12 cellular contexts compared by ENCODE assay signal in the genomic region with DNA sequence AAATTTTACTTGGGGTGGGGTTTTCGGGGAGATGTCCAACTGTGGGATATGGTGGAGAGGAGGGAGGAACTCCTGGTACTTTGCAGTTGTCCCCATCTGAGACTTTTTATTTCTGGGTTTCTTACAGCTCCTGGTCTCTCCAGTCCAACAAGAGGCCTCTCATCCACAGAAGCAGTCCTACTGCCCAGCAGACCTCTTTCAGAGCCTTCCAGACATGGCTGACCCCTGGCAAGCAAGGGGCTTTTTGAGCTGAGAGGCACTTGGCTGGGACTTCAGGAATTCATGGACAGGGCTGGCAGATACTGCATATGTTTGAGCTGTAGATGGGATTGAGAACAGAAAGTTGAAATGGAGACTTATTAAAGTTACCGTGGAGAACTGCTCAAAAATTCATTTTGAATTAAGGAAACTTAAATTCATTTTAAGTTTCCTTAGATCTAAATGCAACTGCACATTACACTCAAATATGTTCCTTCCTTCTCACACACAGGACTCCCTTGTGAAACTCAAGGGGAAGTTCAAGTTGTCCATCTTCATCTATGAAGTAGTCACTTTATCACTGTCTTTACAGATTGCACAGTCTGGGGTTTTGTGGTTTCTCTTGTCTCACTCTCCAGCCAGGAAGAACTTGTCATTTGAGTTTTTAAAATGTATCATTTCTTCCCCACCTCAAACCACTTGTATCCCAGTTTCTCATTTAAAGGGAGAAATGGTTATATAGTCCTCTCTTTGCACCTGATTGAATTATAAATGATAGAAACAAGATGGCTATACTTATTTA. TPM values are rescaled to one million over a fixed set of nuclear protein-coding genes. Genes with fewer than 3 reads are reported as not detected.
A peak's percentile ranks its signal among the peaks of the same experiment; 100 is the strongest.
DNase-seq lines count a peak whose midpoint lies in the region; ATAC-seq and TF ChIP-seq lines count a peak whose summit lies in the region.
"Had no signal": no experiment of that assay in that cellular context is flagged by ENCODE, and none has a peak within 500 bp of the region (broad histone marks: within the 10 kb centered on the region; RNA-seq: fewer than 3 reads in every experiment).

No MANE protein-coding gene starts in this region.

- CTCF ChIA-PET in naive thymus-derived CD4-positive, alpha-beta T cell (lab: Charles Lee) = interaction anchor here (0.6 to 2.8 kb wide), 2 partner anchors 35 to 57 kb away, joined by 3 to 12 read pairs; no protein-coding TSS in a partner anchor

- H3K9me3 ChIP-seq in BLaER1 treated with 17β-estradiol and CSF1 and Interleukin-3, amounts not matched to agents 10 nM and 100 nM (replicated peaks in 1 of 11) = no peaks in the 10 kb centered on the region
- no peaks in the 10 kb centered on the region for H3K9me3 ChIP-seq in KOPT-K1 (ENCODE audit: insufficient read depth, low read length, poor library complexity, severe bottlenecking)
- no peaks in the 10 kb centered on the region for H3K9me3 ChIP-seq in naive thymus-derived CD4-positive, alpha-beta T cell (ENCODE audit: control insufficient read depth in 2 of 3, low read length in 3 of 3)
- no peaks in the 10 kb centered on the region for H3K9me3 ChIP-seq in sigmoid colon

- peak overlapping the region; percentile 65 to 74 for H3K27ac Mint-ChIP-seq in activated naive CD4-positive, alpha-beta T cell treated with anti-CD3 and anti-CD28 coated beads, Interleukin-2, amount 50 U/mL, for 72 hours
- H3K27ac Mint-ChIP-seq in naive thymus-derived CD4-positive, alpha-beta T cell = peak overlapping the region in 8 of 9 donors; percentile 4 to 82 (median 64)

- TF ChIP-seq CTCF in sigmoid colon (IDR thresholded peaks at IDR 0.05) = no peak

- no peaks in the 10 kb centered on the region for H3K36me3 ChIP-seq in BLaER1 treated with 17β-estradiol and CSF1 and Interleukin-3, amounts not matched to agents 10 nM and 100 nM
- H3K36me3 ChIP-seq in KOPT-K1 (ENCODE audit: insufficient read depth, low read length) (no peaks in the 10 kb centered on the region; the same call in 1 of the 2 replicates), sigmoid colon (no peaks in the 10 kb centered on the region)
- H3K36me3 ChIP-seq in naive thymus-derived CD4-positive, alpha-beta T cell (ENCODE audit: control insufficient read depth in 2 of 3, insufficient read depth in 3 of 3, low read length in 3 of 3) = no peaks in the 10 kb centered on the region

- no peak for DNase-seq in activated naive CD4-positive, alpha-beta T cell treated with anti-CD3 and anti-CD28 coated beads, Interleukin-2, amount 50 U/mL, for 72 hours (ENCODE audit: low spot score in 2 of 2)
- peak in 1 of 9 donors; percentile 17 for DNase-seq in naive thymus-derived CD4-positive, alpha-beta T cell
- DNase-seq in kidney glomerular epithelial cell (lab: John Stamatoyannopoulos, UW) (no peak), NCI-H2196 (lab: John Stamatoyannopoulos, UW; ENCODE audit: unreplicated experiment) (no peak), sigmoid colon (no peak)
- DNase-seq: activated CD4-positive, CD25-positive, alpha-beta regulatory T cell; effector memory CD4-positive, alpha-beta T cell; NCI-H1417 had no signal

- H3K4me3 Mint-ChIP-seq in naive thymus-derived CD4-positive, alpha-beta T cell = peak overlapping the region in 6 of 10 donors; percentile 3 to 67 (median 30)

- peak; percentile 96 to 98 for ATAC-seq in activated naive CD4-positive, alpha-beta T cell treated with anti-CD3 and anti-CD28 coated beads, Interleukin-2, amount 50 U/mL, for 72 hours
- ATAC-seq in naive thymus-derived CD4-positive, alpha-beta T cell = peak; percentile 77
- no peak for ATAC-seq in HG02870 (IDR thresholded peaks at IDR 0.05; ENCODE audit: unreplicated experiment)

- TF ChIP-seq POLR2A in sigmoid colon (IDR thresholded peaks at IDR 0.05) = no peak

- peak overlapping the region; percentile 1 to 79 (median 69); a peak in 20 of 22 replicates for H3K9ac ChIP-seq in BLaER1 treated with 17β-estradiol and CSF1 and Interleukin-3, amounts not matched to agents 10 nM and 100 nM

- H3K4me1 ChIP-seq in BLaER1 treated with 17β-estradiol and CSF1 and Interleukin-3, amounts not matched to agents 10 nM and 100 nM = peaks cover 45 to 62% (median 55%) of the 10 kb centered on the region in 10 experiments
- peaks cover 12 to 14% of the 10 kb centered on the region in 2 donors for H3K4me1 ChIP-seq in naive thymus-derived CD4-positive, alpha-beta T cell (ENCODE audit: control insufficient read depth in 2 of 2, insufficient read depth in 2 of 2, low read length in 2 of 2)
- peaks cover 0 to 36% (median 27%) of the 10 kb centered on the region in 4 donors for H3K4me1 ChIP-seq in sigmoid colon

- no peak for TF ChIP-seq EP300 in sigmoid colon (IDR thresholded peaks at IDR 0.05)

- H3K4me3 ChIP-seq in BLaER1 treated with 17β-estradiol and CSF1 and Interleukin-3, amounts not matched to agents 10 nM and 100 nM = peak overlapping the region in 5 of 10 experiments; percentile 26 to 52 (median 37); a peak in 6 of 20 replicates
- H3K4me3 ChIP-seq in naive thymus-derived CD4-positive, alpha-beta T cell (ENCODE audit: low read length) = no peak overlapping the region
- H3K4me3 ChIP-seq in sigmoid colon = no peak overlapping the region

- 63 to 74% methylated on average over 2 of the region's 2 CpGs for WGBS in sigmoid colon, 2 donors

- POLR2A ChIA-PET in naive thymus-derived CD4-positive, alpha-beta T cell (lab: Charles Lee) = interaction anchor here (0.6 to 1.1 kb wide), 4 partner anchors 23 to 72 kb away, joined by 3 to 5 read pairs (median 3); no protein-coding TSS in a partner anchor

- no peaks in the 10 kb centered on the region for H3K27me3 Mint-ChIP-seq in naive thymus-derived CD4-positive, alpha-beta T cell

- intact Hi-C loops in naive thymus-derived CD4-positive, alpha-beta T cell (cut with micrococcal nuclease) = loop anchor here in 1 of 2 donors (5.0 kb wide), 1 partner anchor 54 kb away; the partner anchor contains the start of gene LASP1
- intact Hi-C loops in sigmoid colon (cut with DNase I) = no loop called here

- peaks cover 26 to 38% (median 31%) of the 10 kb centered on the region in 7 donors for H3K4me1 Mint-ChIP-seq in naive thymus-derived CD4-positive, alpha-beta T cell

- H3K27ac ChIP-seq in BLaER1 treated with 17β-estradiol and CSF1 and Interleukin-3, amounts not matched to agents 10 nM and 100 nM = peak overlapping the region in 10 of 11 experiments; percentile 25 to 92 (median 86); a peak in 18 of 22 replicates
- H3K27ac ChIP-seq in KOPT-K1 (ENCODE audit: low read depth, low read length, poor library complexity, severe bottlenecking) (peak overlapping the region; percentile 65), sigmoid colon (peak overlapping the region in 1 of 4 donors; percentile 64)
- no peak overlapping the region for H3K27ac ChIP-seq in naive thymus-derived CD4-positive, alpha-beta T cell (ENCODE audit: low read depth, low read length)

- H3K9me3 Mint-ChIP-seq in activated naive CD4-positive, alpha-beta T cell treated with anti-CD3 and anti-CD28 coated beads, Interleukin-2, amount 50 U/mL, for 72 hours = no peaks in the 10 kb centered on the region
- peaks cover 0 to 2% (median 0%) of the 10 kb centered on the region in 11 donors for H3K9me3 Mint-ChIP-seq in naive thymus-derived CD4-positive, alpha-beta T cell

- no peaks in the 10 kb centered on the region for H3K36me3 Mint-ChIP-seq in activated naive CD4-positive, alpha-beta T cell treated with anti-CD3 and anti-CD28 coated beads, Interleukin-2, amount 50 U/mL, for 72 hours
- peaks cover 0 to 9% (median 0%) of the 10 kb centered on the region in 5 donors for H3K36me3 Mint-ChIP-seq in naive thymus-derived CD4-positive, alpha-beta T cell

- H3K4me2 ChIP-seq in BLaER1 treated with 17β-estradiol and CSF1 and Interleukin-3, amounts not matched to agents 10 nM and 100 nM = peak overlapping the region; percentile 61 to 96 (median 82)

- H4K20me1 ChIP-seq in BLaER1 treated with 17β-estradiol and CSF1 and Interleukin-3, amounts not matched to agents 10 nM and 100 nM = peaks cover 0 to 23% (median 0%) of the 10 kb centered on the region in 11 experiments; a peak in 5 of 22 replicates

- no peaks in the 10 kb centered on the region for H3K27me3 ChIP-seq in BLaER1 treated with 17β-estradiol and CSF1 and Interleukin-3, amounts not matched to agents 10 nM and 100 nM
- no peaks in the 10 kb centered on the region for H3K27me3 ChIP-seq in naive thymus-derived CD4-positive, alpha-beta T cell (ENCODE audit: control insufficient read depth in 2 of 2, insufficient read depth in 2 of 2, low read length in 2 of 2)
- no peaks in the 10 kb centered on the region for H3K27me3 ChIP-seq in sigmoid colon

RNA-seq across cellular contexts. Expression of gene FBXO47, which starts 40.7 kb away (rescaled TPM):
- under 1 TPM in 1 of 2 donors, not detected in 1; 0.18 TPM for total RNA-seq in activated naive CD4-positive, alpha-beta T cell treated with anti-CD3 and anti-CD28 coated beads, Interleukin-2, amount 50 U/mL, for 72 hours
- total RNA-seq in naive thymus-derived CD4-positive, alpha-beta T cell = not detected
- not detected for polyA plus RNA-seq in naive thymus-derived CD4-positive, alpha-beta T cell
- total RNA-seq in sigmoid colon = not detected
- not detected for polyA plus RNA-seq in sigmoid colon
- total RNA-seq: H4 had no signal

RNA-seq across cellular contexts. Expression of gene LASP1, which starts 56.6 kb away (rescaled TPM):
- total RNA-seq in activated naive CD4-positive, alpha-beta T cell treated with anti-CD3 and anti-CD28 coated beads, Interleukin-2, amount 50 U/mL, for 72 hours = 100 to 1,000 TPM; 141 to 185 TPM
- 100 to 1,000 TPM in 4 of 5 experiments, 10 to 100 TPM in 1; 75.3 to 199 (median 113) TPM for total RNA-seq in naive thymus-derived CD4-positive, alpha-beta T cell
- 10 to 100 TPM; 43.4 to 54.5 TPM for polyA plus RNA-seq in naive thymus-derived CD4-positive, alpha-beta T cell
- total RNA-seq in sigmoid colon = 10 to 100 TPM; 27.6 to 64.8 (median 42.2) TPM
- 100 to 1,000 TPM; 122 to 205 (median 182) TPM for polyA plus RNA-seq in sigmoid colon
